Comparison of ENCODE assay signal across 1 cellular context in genomic region chr10:91220194-91220953, GRCh38.
TF ChIP-seq lines count a peak whose summit lies in the region.

PCGF5 (plus strand) TSS chr10:91220663; CDS start chr10:91222872, 2,209 bp downstream.

TF ChIP-seq in K562, 482 proteins besides CTCF, POLR2A, EP300 and RAD21 (continued from another document and continues in another):
- TF ChIP-seq CHD7 (IDR thresholded peaks at IDR 0.05; ENCODE audit: low read depth, low read length) (no peak), NFIC (IDR thresholded peaks at IDR 0.05) (peak; percentile 74), TRIM28 (IDR thresholded peaks at IDR 0.05) (0 out of 2 replicates have a peak, but pooled peaks have one; percentile 37), TAL1 (IDR thresholded peaks at IDR 0.05) (peak; percentile 77), MTA1 (IDR thresholded peaks at IDR 0.05; ENCODE audit: borderline replicate concordance) (no peak), L3MBTL2 (IDR thresholded peaks at IDR 0.05) (no peak), ESRRB (CRISPR knock-in tag; IDR thresholded peaks at IDR 0.05; ENCODE audit: borderline replicate concordance) (no peak), E2F6 (IDR thresholded peaks at IDR 0.05; ENCODE audit: borderline replicate concordance in 1 of 2, extremely low read depth in 1 of 2, insufficient read depth in 1 of 2, insufficient read length in 1 of 2, low read depth in 1 of 2, low read length in 1 of 2, poor library complexity in 1 of 2, severe bottlenecking in 1 of 2) (no peak), CREB3 (tag; conservative IDR thresholded peaks at IDR 0.05; ENCODE audit: low read depth) (no peak), ZNF3 (CRISPR knock-in tag; IDR thresholded peaks at IDR 0.05) (no peak), CTCFL (IDR thresholded peaks at IDR 0.05; ENCODE audit: borderline replicate concordance, insufficient read depth, low read depth, low read length, poor library complexity, severe bottlenecking) (peak; percentile 35), ZNF444 (CRISPR knock-in tag; IDR thresholded peaks at IDR 0.05) (no peak), ZC3H8 (IDR thresholded peaks at IDR 0.05) (no peak), SMARCE1 (IDR thresholded peaks at IDR 0.05) (peak; percentile 80), SMARCB1 (IDR thresholded peaks at IDR 0.05; ENCODE audit: insufficient read length, low read depth) (no peak), ID3 (CRISPR knock-in tag; IDR thresholded peaks at IDR 0.05) (no peak), ID3 (tag; IDR thresholded peaks at IDR 0.05) (peak; percentile 39; the same call in 1 of the 2 replicates), DACH1 (IDR thresholded peaks at IDR 0.05; ENCODE audit: partially characterized antibody) (no peak), NFE2 (IDR thresholded peaks at IDR 0.05; ENCODE audit: low read depth) (peak; percentile 97), MEF2D (tag; conservative IDR thresholded peaks at IDR 0.05; ENCODE audit: low read depth) (no peak), SIN3A (IDR thresholded peaks at IDR 0.05; ENCODE audit: borderline replicate concordance in 2 of 2, control insufficient read depth in 1 of 2, low read depth in 2 of 2, low read length in 2 of 2) (0 out of 4 replicates have a peak, but pooled peaks of 1 of the 2 experiments have one; percentile 7), RERE (CRISPR knock-in tag; IDR thresholded peaks at IDR 0.05; ENCODE audit: borderline replicate concordance) (no peak), FOXA3 (CRISPR knock-in tag; conservative IDR thresholded peaks at IDR 0.05 in 1 of 2, IDR thresholded peaks at IDR 0.05 in 1 of 2) (peak in 1 of 2 experiments; percentile 65; a peak in 1 of 4 replicates), CBFB (CRISPR knock-in tag; IDR thresholded peaks at IDR 0.05) (no peak), ZNF592 (IDR thresholded peaks at IDR 0.05) (no peak)
